ENCODE assay signal across 9 cellular contexts in the genomic region with DNA sequence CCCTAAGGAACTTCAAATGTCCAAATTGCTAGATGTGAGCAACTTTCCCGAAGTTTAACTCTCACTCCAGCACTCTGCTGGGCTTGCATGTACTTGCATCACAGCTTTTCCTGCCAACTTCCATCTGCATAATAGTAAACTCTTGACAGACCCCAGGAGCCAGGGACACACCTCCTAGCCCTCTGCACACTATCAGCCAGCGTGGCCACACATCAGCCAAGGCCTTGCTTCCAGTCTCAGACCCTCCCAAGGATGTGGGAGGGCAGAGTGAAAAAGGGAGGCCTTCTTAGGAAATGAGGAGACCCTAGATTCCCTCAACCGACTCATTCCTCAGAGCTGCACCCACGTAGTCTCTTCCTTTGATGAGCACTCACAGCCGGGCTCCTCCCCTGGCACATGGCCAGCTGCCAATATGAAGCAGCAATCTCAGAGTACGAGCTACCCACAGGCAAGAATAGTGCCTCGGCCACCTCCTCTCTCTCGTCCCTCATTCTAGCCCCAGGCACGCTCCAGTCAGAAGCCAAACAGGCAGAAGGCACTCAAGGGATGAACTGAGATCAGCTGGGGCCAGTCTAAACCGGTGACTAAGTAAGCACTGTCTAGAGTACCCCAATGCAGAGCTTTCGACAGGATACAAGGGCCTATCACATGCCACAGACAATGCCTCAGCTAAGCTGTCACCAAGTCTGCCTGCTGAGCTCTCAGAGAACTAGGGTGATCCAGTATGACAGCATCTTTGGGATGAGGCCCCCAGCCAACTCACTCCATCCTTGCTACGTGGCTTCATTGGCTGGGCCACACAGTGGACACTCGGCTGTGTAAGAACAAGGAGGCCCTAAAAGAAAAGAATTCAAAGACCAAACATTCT. TPM values are rescaled to one million over a fixed set of nuclear protein-coding genes. Genes with fewer than 3 reads are reported as not detected.
A peak's percentile ranks its signal among the peaks of the same experiment; 100 is the strongest.
DNase-seq lines count a peak whose midpoint lies in the region; ATAC-seq, FAIRE-seq and TF ChIP-seq lines count a peak whose summit lies in the region.
"Had no signal": no experiment of that assay in that cellular context is flagged by ENCODE, and none has a peak within 500 bp of the region (broad histone marks: within the 10 kb centered on the region; RNA-seq: fewer than 3 reads in every experiment).

No MANE protein-coding gene starts in this region.

- H3K9me3 ChIP-seq in pancreas = no peaks in the 10 kb centered on the region

- peaks cover 0 to 5% (median 0%) of the 10 kb centered on the region in 7 donors for H3K9me3 Mint-ChIP-seq in CD14-positive monocyte

- peaks cover 33 to 40% (median 37%) of the 10 kb centered on the region in 3 donors for H3K27me3 Mint-ChIP-seq in CD14-positive monocyte (ENCODE audit: low read depth in 3 of 3)

- TF ChIP-seq CTCF in CD14-positive monocyte (IDR thresholded peaks at IDR 0.05) (no peak), fibroblast of the aortic adventitia (IDR thresholded peaks at IDR 0.05; ENCODE audit: insufficient read depth, low read length) (no peak), pancreas (IDR thresholded peaks at IDR 0.05) (no peak)

- peak overlapping the region in 2 of 4 donors; percentile 8 to 92 for H3K27ac ChIP-seq in pancreas

- DNase-seq in CD14-positive monocyte (ENCODE audit: low spot score) (peak; percentile 42), LoVo (ENCODE audit: low spot score) (peak; percentile 67), fibroblast of the aortic adventitia (ENCODE audit: low read depth) (peak; percentile 99), pancreas (peak; percentile 48 to 82 (median 60)), NCI-H526 treated with DMSO at 0.1 percent for 48 hours (lab: John Stamatoyannopoulos, UW) (no peak)
- DNase-seq in activated CD4-positive, alpha-beta T cell treated with anti-CD3 and anti-CD28 coated beads, Interleukin-2, amount 50 U/mL, for 1 hour = peak; percentile 12

- FAIRE-seq in pancreas (lab: Jason Lieb, UNC) = no peak
- FAIRE-seq: frontal cortex had no signal

- no peaks in the 10 kb centered on the region for H3K36me3 Mint-ChIP-seq in CD14-positive monocyte

- H3K4me3 ChIP-seq in fibroblast of the aortic adventitia (ENCODE audit: low read depth, low read length) (peak overlapping the region; percentile 65), pancreas (peak overlapping the region in 3 of 4 donors; percentile 30 to 68 (median 58))

- H3K4me1 ChIP-seq in pancreas = peaks cover 0 to 26% (median 7%) of the 10 kb centered on the region in 3 donors

- intact Hi-C loops in CD14-positive monocyte (cut with micrococcal nuclease) = no loop called here
- intact Hi-C loops in pancreas (cut with DNase I) = no loop called here

- H3K4me1 Mint-ChIP-seq in CD14-positive monocyte = peaks cover 16% of the 10 kb centered on the region

- peak overlapping the region in 1 of 2 donors; percentile 33 for H3K4me3 Mint-ChIP-seq in CD14-positive monocyte

- H3K27me3 ChIP-seq in pancreas = no peaks in the 10 kb centered on the region

- no peak overlapping the region for H3K27ac Mint-ChIP-seq in CD14-positive monocyte

- 30 to 41% methylated on average over 13 of the region's 13 CpGs for WGBS in pancreas, 2 donors

- no peaks in the 10 kb centered on the region for H3K36me3 ChIP-seq in pancreas

- ATAC-seq in pancreas (peak in 1 of 4 donors; percentile 1), GM21737 (IDR thresholded peaks at IDR 0.05; ENCODE audit: unreplicated experiment) (no peak), HG03432 (IDR thresholded peaks at IDR 0.05; ENCODE audit: unreplicated experiment) (no peak)

RNA-seq across cellular contexts. Expression of a gene that starts 2.3 kb away (rescaled TPM):
- polyA plus RNA-seq in CD14-positive monocyte (under 1 TPM; 0.45 to 0.99 TPM), pancreas (10 to 100 TPM; 28.3 to 34.7 TPM)
- total RNA-seq in fibroblast of the aortic adventitia (ENCODE audit: low replicate concordance) (104 and 293 TPM in 2 replicates), pancreas (10 to 100 TPM; 52.8 to 85.7 (median 64.3) TPM)

RNA-seq across cellular contexts. Expression of a gene that starts 32.1 kb away (rescaled TPM):
- not detected for polyA plus RNA-seq in CD14-positive monocyte
- total RNA-seq in fibroblast of the aortic adventitia (ENCODE audit: low replicate concordance) = 37.3 and 41.8 TPM in 2 replicates
- 1 to 10 TPM in 5 of 6 donors, under 1 TPM in 1; 0.83 to 6.6 (median 1.9) TPM for total RNA-seq in pancreas
- polyA plus RNA-seq in pancreas = 10 to 100 TPM in 1 of 2 donors, 1 to 10 TPM in 1; 3.3 to 10.7 TPM
